ENCODE assay signal across 1 cellular context in genomic region chr3:191352014-191352413, GRCh38.
A peak's percentile ranks its signal among the peaks of the same experiment; 100 is the strongest.
TF ChIP-seq lines count a peak whose summit lies in the region.

No MANE protein-coding gene starts in this region.

TF ChIP-seq in GM12878, 131 proteins besides CTCF, POLR2A, EP300 and RAD21:
- 0 out of 2 replicates have a peak, but pooled peaks have one; percentile 27 for TF ChIP-seq MTA2 (IDR thresholded peaks at IDR 0.05; ENCODE audit: low read depth)
- no peak for TF ChIP-seq GATAD2B (conservative IDR thresholded peaks at IDR 0.05; ENCODE audit: low read depth)
- no peak for TF ChIP-seq ZNF207 (IDR thresholded peaks at IDR 0.05; ENCODE audit: borderline replicate concordance)
- TF ChIP-seq, protein P1, sequence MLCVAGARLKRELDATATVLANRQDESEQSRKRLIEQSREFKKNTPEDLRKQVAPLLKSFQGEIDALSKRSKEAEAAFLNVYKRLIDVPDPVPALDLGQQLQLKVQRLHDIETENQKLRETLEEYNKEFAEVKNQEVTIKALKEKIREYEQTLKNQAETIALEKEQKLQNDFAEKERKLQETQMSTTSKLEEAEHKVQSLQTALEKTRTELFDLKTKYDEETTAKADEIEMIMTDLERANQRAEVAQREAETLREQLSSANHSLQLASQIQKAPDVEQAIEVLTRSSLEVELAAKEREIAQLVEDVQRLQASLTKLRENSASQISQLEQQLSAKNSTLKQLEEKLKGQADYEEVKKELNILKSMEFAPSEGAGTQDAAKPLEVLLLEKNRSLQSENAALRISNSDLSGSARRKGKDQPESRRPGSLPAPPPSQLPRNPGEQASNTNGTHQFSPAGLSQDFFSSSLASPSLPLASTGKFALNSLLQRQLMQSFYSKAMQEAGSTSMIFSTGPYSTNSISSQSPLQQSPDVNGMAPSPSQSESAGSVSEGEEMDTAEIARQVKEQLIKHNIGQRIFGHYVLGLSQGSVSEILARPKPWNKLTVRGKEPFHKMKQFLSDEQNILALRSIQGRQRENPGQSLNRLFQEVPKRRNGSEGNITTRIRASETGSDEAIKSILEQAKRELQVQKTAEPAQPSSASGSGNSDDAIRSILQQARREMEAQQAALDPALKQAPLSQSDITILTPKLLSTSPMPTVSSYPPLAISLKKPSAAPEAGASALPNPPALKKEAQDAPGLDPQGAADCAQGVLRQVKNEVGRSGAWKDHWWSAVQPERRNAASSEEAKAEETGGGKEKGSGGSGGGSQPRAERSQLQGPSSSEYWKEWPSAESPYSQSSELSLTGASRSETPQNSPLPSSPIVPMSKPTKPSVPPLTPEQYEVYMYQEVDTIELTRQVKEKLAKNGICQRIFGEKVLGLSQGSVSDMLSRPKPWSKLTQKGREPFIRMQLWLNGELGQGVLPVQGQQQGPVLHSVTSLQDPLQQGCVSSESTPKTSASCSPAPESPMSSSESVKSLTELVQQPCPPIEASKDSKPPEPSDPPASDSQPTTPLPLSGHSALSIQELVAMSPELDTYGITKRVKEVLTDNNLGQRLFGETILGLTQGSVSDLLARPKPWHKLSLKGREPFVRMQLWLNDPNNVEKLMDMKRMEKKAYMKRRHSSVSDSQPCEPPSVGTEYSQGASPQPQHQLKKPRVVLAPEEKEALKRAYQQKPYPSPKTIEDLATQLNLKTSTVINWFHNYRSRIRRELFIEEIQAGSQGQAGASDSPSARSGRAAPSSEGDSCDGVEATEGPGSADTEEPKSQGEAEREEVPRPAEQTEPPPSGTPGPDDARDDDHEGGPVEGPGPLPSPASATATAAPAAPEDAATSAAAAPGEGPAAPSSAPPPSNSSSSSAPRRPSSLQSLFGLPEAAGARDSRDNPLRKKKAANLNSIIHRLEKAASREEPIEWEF (IDR thresholded peaks at IDR 0.05; ENCODE audit: insufficient replicate concordance, low read depth, low read length): no peak
- TF ChIP-seq KLF5 (IDR thresholded peaks at IDR 0.05; ENCODE audit: partially characterized antibody): no peak
- no peak for TF ChIP-seq POLR2AphosphoS5 (IDR thresholded peaks at IDR 0.05; ENCODE audit: low read length)
- TF ChIP-seq ZNF592 (IDR thresholded peaks at IDR 0.05): no peak
